Comparison of ENCODE assay signal across 29 cellular contexts in genomic region chr12:107133462-107133861, GRCh38. TPM values are rescaled to one million over a fixed set of nuclear protein-coding genes. Genes with fewer than 3 reads are reported as not detected.
DNase-seq lines count a peak whose midpoint lies in the region; ATAC-seq, FAIRE-seq and TF ChIP-seq lines count a peak whose summit lies in the region.
"Had no signal": no experiment of that assay in that cellular context is flagged by ENCODE, and none has a peak within 500 bp of the region (broad histone marks: within the 10 kb centered on the region; RNA-seq: fewer than 3 reads in every experiment).

No MANE protein-coding gene starts in this region.

- H3K9ac ChIP-seq in HepG2 (ENCODE audit: insufficient read depth, low read depth, low read length), result no peak overlapping the region

- no peak for TF ChIP-seq RAD21 in HepG2 (CRISPR knock-in tag; IDR thresholded peaks at IDR 0.05)

- H3K4me1 ChIP-seq in HepG2 (ENCODE audit: insufficient read depth, low read length), result peaks cover 23% of the 10 kb centered on the region
- H3K4me1 ChIP-seq in right lobe of liver, result no peaks in the 10 kb centered on the region
- H3K4me1 ChIP-seq in OCI-LY7 (ENCODE audit: insufficient read depth, low read length, poor library complexity, severe bottlenecking), result no peaks in the 10 kb centered on the region
- H3K4me1 ChIP-seq: colonic mucosa, SJCRH30 had no signal

- H3K27me3 ChIP-seq in HepG2 (ENCODE audit: control insufficient read depth in 1 of 2, insufficient read depth in 2 of 2, low read length in 2 of 2), result no peaks in the 10 kb centered on the region
- no peaks in the 10 kb centered on the region for H3K27me3 ChIP-seq in right lobe of liver
- H3K27me3 ChIP-seq: colonic mucosa, SJCRH30 had no signal

- H2AFZ ChIP-seq in HepG2 (ENCODE audit: low read length) (no peak overlapping the region), OCI-LY7 (ENCODE audit: low read length) (0 out of 2 replicates have a peak overlapping the region, but pooled peaks have one; percentile 5)

- TF ChIP-seq CTCF in HepG2 (CRISPR knock-in tag; IDR thresholded peaks at IDR 0.05) (no peak), right lobe of liver (IDR thresholded peaks at IDR 0.05) (no peak), OCI-LY7 (conservative IDR thresholded peaks at IDR 0.05; ENCODE audit: low read length) (no peak), epithelial cell of proximal tubule (conservative IDR thresholded peaks at IDR 0.05; ENCODE audit: low read depth, low read length) (peak; percentile 24)

- BruUV-seq in HepG2 (replicated peaks; lab: Mats Ljungman, UMichigan) (no TSS peak), OCI-LY7 (replicated peaks; lab: Mats Ljungman, UMichigan) (no TSS peak)

- CTCF ChIA-PET in HepG2 (lab: Yijun Ruan, JAX; ENCODE audit: low intra/inter-chr PET ratio, low total read pairs) (interaction anchor here (1.0 to 2.6 kb wide), 2 partner anchors 269 to 474 kb away, joined by 4 to 11 read pairs; no protein-coding TSS in a partner anchor), OCI-LY7 (lab: Charles Lee; ENCODE audit: unreplicated experiment) (no interaction called here)

- H3K36me3 ChIP-seq in HepG2 (replicated peaks in 1 of 2; ENCODE audit: control insufficient read depth in 1 of 2, insufficient read depth in 2 of 2, low read length in 2 of 2) (no peaks in the 10 kb centered on the region), right lobe of liver (no peaks in the 10 kb centered on the region), OCI-LY7 (ENCODE audit: insufficient read depth, low read length) (no peaks in the 10 kb centered on the region)
- H3K36me3 ChIP-seq: colonic mucosa, SJCRH30 had no signal

- intact Hi-C loops in HepG2 (cut with micrococcal nuclease; ENCODE audit: unreplicated experiment), result loop anchor here (2.0 kb wide), 1 partner anchor 185 kb away; a partner anchor contains a TSS
- intact Hi-C loops in right lobe of liver (cut with DNase I), result loop anchor here (5.0 to 10.0 kb wide), 3 partner anchors 261 to 474 kb away; no protein-coding TSS in a partner anchor
- intact Hi-C loops in OCI-LY7 (cut with micrococcal nuclease; ENCODE audit: unreplicated experiment), result no loop called here

- TF ChIP-seq EP300 in HepG2 (IDR thresholded peaks at IDR 0.05; ENCODE audit: low read depth in 2 of 2, low read length in 2 of 2) (no peak), HepG2 (CRISPR knock-in tag; IDR thresholded peaks at IDR 0.05; ENCODE audit: borderline replicate concordance) (no peak)

- H3K4me2 ChIP-seq in HepG2 (ENCODE audit: low read depth, low read length) (no peak overlapping the region), OCI-LY7 (ENCODE audit: low read length) (no peak overlapping the region)

- no peak overlapping the region for H3K27ac ChIP-seq in HepG2 (ENCODE audit: extremely low read length, insufficient read depth, low read length)
- H3K27ac ChIP-seq in right lobe of liver, result no peak overlapping the region
- no peak overlapping the region for H3K27ac ChIP-seq in OCI-LY7 (ENCODE audit: low read depth, low read length, poor library complexity, severe bottlenecking)
- H3K27ac ChIP-seq: colonic mucosa, SJCRH30 had no signal

- ATAC-seq in HepG2 (no peak), right lobe of liver (no peak), GM18867 (IDR thresholded peaks at IDR 0.05; ENCODE audit: unreplicated experiment) (no peak)
- ATAC-seq: left ventricle myocardium superior; stimulated activated memory B cell treated with anti-CD40 and anti-IgM and Interleukin-4, amounts not matched to agents 10 μg/mL and 1 μg/mL and 100 μg/mL, for 72 hours; T-cell had no signal

- POLR2A ChIA-PET in HepG2 (lab: Yijun Ruan, JAX), result interaction anchor here (1.1 kb wide), 1 partner anchor 551 kb away, joined by 3 read pairs; no protein-coding TSS in a partner anchor
- POLR2A ChIA-PET in OCI-LY7 (lab: Charles Lee), result no interaction called here

- no peaks in the 10 kb centered on the region for H3K9me2 ChIP-seq in OCI-LY7 (ENCODE audit: insufficient read depth, low read length)

- H4K20me1 ChIP-seq in HepG2 (ENCODE audit: insufficient read depth, low read length) (no peaks in the 10 kb centered on the region), OCI-LY7 (ENCODE audit: insufficient read depth, low read length) (no peaks in the 10 kb centered on the region)

- 24% methylated on average over 4 of the region's 4 CpGs for WGBS in HepG2 (ENCODE audit: low lambda C conversion rate)
- 82% methylated on average over 4 of the region's 4 CpGs for WGBS in right lobe of liver (ENCODE audit: insufficient coverage, low coverage, low lambda C conversion rate, missing lambda C conversion rate)

- DNase-seq in HepG2 (ENCODE audit: low spot score), result no peak
- DNase-seq in right lobe of liver, result no peak
- DNase-seq in OCI-LY7 (ENCODE audit: low spot score), result no peak
- no peak for DNase-seq in epithelial cell of proximal tubule (ENCODE audit: low read depth)
- DNase-seq in GM19239 (ENCODE audit: insufficient read length, low spot score), result no peak
- no peak for DNase-seq in stimulated activated CD4-positive, alpha-beta T cell treated with anti-CD3 and anti-CD28 coated beads, Interleukin-4, amount 100 ng/mL, for 1 hour
- no peak for DNase-seq in inferior parietal cortex (ENCODE audit: extremely low spot score)
- DNase-seq: activated CD4-positive, CD25-positive, alpha-beta regulatory T cell; activated effector memory CD4-positive, alpha-beta T cell treated with anti-CD3 and anti-CD28 coated beads, Interleukin-2, amount 50 U/mL, for 16 hours; activated T-cell treated with anti-CD3 and anti-CD28 coated beads, Interleukin-2, amount 50 U/mL, for 24 hours; anterior cingulate cortex; CD8-positive, alpha-beta memory T cell; colonic mucosa; DMS153; effector CD8-positive, alpha-beta T cell; GF-D8; glutamatergic neuron; islet precursor cell; left ventricle myocardium superior; NCI-H1092 treated with DMSO at 0.1 percent for 48 hours; NCI-H2029 treated with DMSO at 0.1 percent for 48 hours; NCI-H226; NCI-H526 treated with DMSO at 0.1 percent for 48 hours; SJCRH30; substantia nigra; T-cell; trophoblast cell had no signal

- in situ Hi-C loops in HepG2 (cut with HindIII; ENCODE audit: extremely low pct_ligation_motif_present, low pct_unique_long_range_greater_than_20kb), result loop anchor here (5.0 kb wide), 3 partner anchors 184 to 474 kb away; a partner anchor contains a TSS

- H3K4me3 ChIP-seq in HepG2 (replicated peaks in 1 of 3; ENCODE audit: insufficient read depth in 1 of 3, low read depth in 2 of 3, low read length in 3 of 3) (no peak overlapping the region), right lobe of liver (no peak overlapping the region), OCI-LY7 (ENCODE audit: low read depth, low read length, poor library complexity, severe bottlenecking) (no peak overlapping the region), epithelial cell of proximal tubule (ENCODE audit: low read depth, low read length) (no peak overlapping the region)
- H3K4me3 ChIP-seq: colonic mucosa, SJCRH30 had no signal

- no peaks in the 10 kb centered on the region for H3K9me3 ChIP-seq in HepG2 (ENCODE audit: low read length)
- H3K9me3 ChIP-seq in right lobe of liver, result no peaks in the 10 kb centered on the region
- no peaks in the 10 kb centered on the region for H3K9me3 ChIP-seq in OCI-LY7 (ENCODE audit: low read length)
- H3K9me3 ChIP-seq: colonic mucosa, SJCRH30 had no signal

- TF ChIP-seq POLR2A in HepG2 (IDR thresholded peaks at IDR 0.05; ENCODE audit: insufficient read depth in 1 of 2, low read depth in 2 of 2, low read length in 2 of 2), result no peak
- no peak for TF ChIP-seq POLR2A in right lobe of liver (IDR thresholded peaks at IDR 0.05)

- H3K79me2 ChIP-seq in HepG2 (ENCODE audit: insufficient read depth, low read length) (no peaks in the 10 kb centered on the region), OCI-LY7 (ENCODE audit: insufficient read depth, low read depth, low read length) (no peaks in the 10 kb centered on the region)

- FAIRE-seq in HepG2 (lab: Jason Lieb, UNC), result no peak
- FAIRE-seq in GM19239 (lab: Jason Lieb, UNC), result no peak

RNA-seq across cellular contexts. Expression of gene CRY1, which starts 40.1 kb away (rescaled TPM):
- total RNA-seq in HepG2 (2016; rRNA removed; fragmentation: Illumina TruSeq; extraction: Trizol) (13.9 and 16.2 TPM in 2 replicates), right lobe of liver (10 to 100 TPM in 4 of 6 experiments, 1 to 10 TPM in 2; 7.5 to 12.5 (median 10.6) TPM), OCI-LY7 (2022) (not detected in 2 replicates), epithelial cell of proximal tubule (26.8 and 31.0 TPM in 2 replicates)
- total RNA-seq in HepG2 (2016; cell fraction: cytosol; rRNA removed; fragmentation: Illumina TruSeq; extraction: Trizol; ENCODE audit: low read depth), result 2.1 and 4.7 TPM in 2 replicates
- 15.3 and 15.7 TPM in 2 replicates for total RNA-seq in HepG2 (2016; cell fraction: insoluble cytoplasmic fraction; rRNA removed; fragmentation: Illumina TruSeq; extraction: Trizol)
- 6.4 and 7.1 TPM in 2 replicates for total RNA-seq in HepG2 (2016; cell fraction: membrane; rRNA removed; fragmentation: Illumina TruSeq; extraction: Trizol)
- 15.0 and 16.0 TPM in 2 replicates for total RNA-seq in HepG2 (2016; cell fraction: nucleus; rRNA removed; fragmentation: Illumina TruSeq; extraction: Trizol)
- polyA plus RNA-seq in HepG2 (2011; rRNA removed), result 10.0 and 11.4 TPM in 2 replicates
- 3.6 and 4.8 TPM in 2 replicates for polyA plus RNA-seq in HepG2 (2011; cell fraction: cytosol; rRNA removed)
- polyA plus RNA-seq in HepG2 (2011; cell fraction: nucleus; rRNA removed), result 34.2 and 41.9 TPM in 2 replicates
- polyA plus RNA-seq in HepG2 (2012), result 10.3 and 12.9 TPM in 2 replicates
- 0.71 and 0.82 TPM in 2 replicates for polyA plus RNA-seq in HepG2 (2016; cell fraction: cytosol; fragmentation: Illumina TruSeq; extraction: Trizol; ENCODE audit: low read depth)
- 14.1 and 15.2 TPM in 2 replicates for polyA plus RNA-seq in HepG2 (2016; cell fraction: insoluble cytoplasmic fraction; fragmentation: Illumina TruSeq; extraction: Trizol; ENCODE audit: low read depth)
- 2.0 and 2.4 TPM in 2 replicates for polyA plus RNA-seq in HepG2 (2016; cell fraction: membrane; fragmentation: Illumina TruSeq; extraction: Trizol; ENCODE audit: low read depth)
- polyA plus RNA-seq in HepG2 (2016; cell fraction: nucleus; fragmentation: Illumina TruSeq; extraction: Trizol; ENCODE audit: insufficient read depth, low read depth), result 28.5 and 29.3 TPM in 2 replicates
- 5.5 and 7.3 TPM in 2 replicates for polyA minus RNA-seq in HepG2 (2011; rRNA and poly(A)+ RNA removed; ENCODE audit: low replicate concordance)
- polyA minus RNA-seq in HepG2 (2011; cell fraction: cytosol; rRNA and poly(A)+ RNA removed), result 4.3 and 5.8 TPM in 2 replicates
- polyA minus RNA-seq in HepG2 (2011; cell fraction: nucleus; rRNA and poly(A)+ RNA removed), result 21.1 and 23.1 TPM in 2 replicates
- not detected in 2 replicates for total RNA-seq in OCI-LY7 (2014; rRNA removed; shearing (Covaris generic))
